Comparison of ENCODE assay signal across 8 cellular contexts in genomic region chr7:129952164-129952652, GRCh38. TPM values are rescaled to one million over a fixed set of nuclear protein-coding genes. Genes with fewer than 3 reads are reported as not detected.
DNase-seq lines count a peak whose midpoint lies in the region; ATAC-seq and TF ChIP-seq lines count a peak whose summit lies in the region.

No MANE protein-coding gene starts in this region.

- H3K4me3 ChIP-seq in endodermal cell (ENCODE audit: low read length) = peak overlapping the region; percentile 89

- H3K27ac ChIP-seq in endodermal cell (ENCODE audit: low read depth, low read length) (peak overlapping the region; percentile 64), temporal lobe (ENCODE audit: low read depth, low read length) (peak overlapping the region; percentile 93)

- intact Hi-C loops in Calu3 (cut with micrococcal nuclease; ENCODE audit: unreplicated experiment) = no loop called here
- intact Hi-C loops in activated B cell treated with CpG ODN at 0.5 μM for 24 hours (cut with micrococcal nuclease) = loop anchor here (1.0 to 5.0 kb wide), 7 partner anchors 118 to 730 kb away; partner anchors contain the start of genes COPG2, KLHDC10, NRF1 and SMKR1

- no TSS peak for BruUV-seq in Calu3 (replicated peaks; lab: Mats Ljungman, UMichigan)

- peaks cover 16% of the 10 kb centered on the region for H3K4me1 ChIP-seq in endodermal cell (ENCODE audit: control insufficient read depth, insufficient read depth, low read length)

- H3K9ac ChIP-seq in endodermal cell (ENCODE audit: extremely low read depth, low read length, poor library complexity, severe bottlenecking) = peak overlapping the region; percentile 85

- 0 to 3% methylated on average over 13 to 38 of the region's 40 CpGs for WGBS in endodermal cell (ENCODE audit: insufficient coverage in 1 of 2, insufficient read length in 1 of 2), 2 experiments

- CTCF ChIA-PET in Calu3 (lab: Charles Lee) (interaction anchor here (0.8 to 2.7 kb wide), 2 partner anchors 14 to 58 kb away, joined by 6 to 17 read pairs; no protein-coding TSS in a partner anchor), activated B cell treated with CpG ODN at 0.5 μM for 24 hours (lab: Charles Lee) (no interaction called here)

- no peaks in the 10 kb centered on the region for H3K27me3 ChIP-seq in endodermal cell (ENCODE audit: control insufficient read depth, insufficient read depth, low read length, poor library complexity, severe bottlenecking)

- H3K4me1 Mint-ChIP-seq in Calu3 (ENCODE audit: low read depth, unreplicated experiment) (peaks cover 19% of the 10 kb centered on the region), activated B cell treated with CpG ODN at 0.5 μM for 24 hours (peaks cover 16% of the 10 kb centered on the region), endodermal cell (peaks cover 23% of the 10 kb centered on the region)

- ATAC-seq in GM21367 (IDR thresholded peaks at IDR 0.05; ENCODE audit: unreplicated experiment) (peak; percentile 16), activated B cell treated with CpG ODN at 0.5 μM for 24 hours (ENCODE audit: low read depth) (peak; percentile 13)

- H3K27ac Mint-ChIP-seq in Calu3 (ENCODE audit: unreplicated experiment) (no peak overlapping the region), activated B cell treated with CpG ODN at 0.5 μM for 24 hours (no peak overlapping the region), endodermal cell (no peak overlapping the region)

- no peaks in the 10 kb centered on the region for H3K9me3 ChIP-seq in endodermal cell (ENCODE audit: control insufficient read depth, low read length)

- H3K27me3 Mint-ChIP-seq in Calu3 (ENCODE audit: unreplicated experiment) (no peaks in the 10 kb centered on the region), activated B cell treated with CpG ODN at 0.5 μM for 24 hours (no peaks in the 10 kb centered on the region), endodermal cell (ENCODE audit: insufficient read depth) (no peaks in the 10 kb centered on the region)

- peaks cover 4% of the 10 kb centered on the region for H3K36me3 ChIP-seq in endodermal cell (ENCODE audit: control insufficient read depth, insufficient read depth, low read length)

- H3K4me3 Mint-ChIP-seq in Calu3 (ENCODE audit: low read depth, unreplicated experiment) (no peak overlapping the region), activated B cell treated with CpG ODN at 0.5 μM for 24 hours (no peak overlapping the region), endodermal cell (no peak overlapping the region)

- no peaks in the 10 kb centered on the region for H3K9me3 Mint-ChIP-seq in Calu3 (ENCODE audit: low read depth, unreplicated experiment)
- H3K9me3 Mint-ChIP-seq in activated B cell treated with CpG ODN at 0.5 μM for 24 hours = no peaks in the 10 kb centered on the region
- no peaks in the 10 kb centered on the region for H3K9me3 Mint-ChIP-seq in endodermal cell

- TF ChIP-seq CTCF in Calu3 (IDR thresholded peaks at IDR 0.05; ENCODE audit: unreplicated experiment) = no peak
- TF ChIP-seq CTCF in activated B cell treated with CpG ODN at 0.5 μM for 24 hours (IDR thresholded peaks at IDR 0.05) = no peak
- TF ChIP-seq CTCF in endodermal cell (conservative IDR thresholded peaks at IDR 0.05) = no peak

- H3K36me3 Mint-ChIP-seq in Calu3 (ENCODE audit: insufficient read depth, unreplicated experiment) (no peaks in the 10 kb centered on the region), activated B cell treated with CpG ODN at 0.5 μM for 24 hours (ENCODE audit: low read depth) (peaks cover 11% of the 10 kb centered on the region), endodermal cell (ENCODE audit: low read depth) (peaks cover 8% of the 10 kb centered on the region)

- DNase-seq in Calu3 (peak; percentile 53), HK-2 (ENCODE audit: unreplicated experiment) (peak; percentile 40), activated B cell treated with CpG ODN at 0.5 μM for 24 hours (no peak), endodermal cell (peak; percentile 71), midbrain (lab: John Stamatoyannopoulos, UW) (peak; percentile 53), dedifferentiated amniotic fluid mesenchymal stem cell (ENCODE audit: extremely low spot score) (no peak)

- POLR2A ChIA-PET in activated B cell treated with CpG ODN at 0.5 μM for 24 hours (lab: Charles Lee) = interaction anchor here (0.6 to 0.9 kb wide), 2 partner anchors 19 to 29 kb away, joined by 3 to 5 read pairs; no protein-coding TSS in a partner anchor

RNA-seq across cellular contexts. Expression of gene UBE2H, which starts 0.6 kb away (rescaled TPM):
- total RNA-seq in Calu3 (2022) (103 and 115 TPM in 2 replicates), activated B cell treated with CpG ODN at 0.5 μM for 24 hours (28.8 and 32.6 TPM in 2 replicates), endodermal cell (10 to 100 TPM; 74.5 to 74.7 TPM), temporal lobe (64.7 TPM)
- 69.7 TPM for polyA plus RNA-seq in endodermal cell (2013, experiment 1 of 2)
- polyA plus RNA-seq in endodermal cell (2013, experiment 2 of 2) = 65.7 TPM

Comparison
In these comparisons a context has a peak if more than half of its experiments do, and no peak if none do; other contexts are left out.
1. DNase-seq: peak in Calu3 (single experiment), HK-2 (single experiment), endodermal cell (single experiment) and midbrain (single experiment); none in activated B cell treated with CpG ODN at 0.5 μM for 24 hours (single experiment) and dedifferentiated amniotic fluid mesenchymal stem cell (single experiment).